Comparison of ENCODE assay signal across 6 cellular contexts in the genomic region with DNA sequence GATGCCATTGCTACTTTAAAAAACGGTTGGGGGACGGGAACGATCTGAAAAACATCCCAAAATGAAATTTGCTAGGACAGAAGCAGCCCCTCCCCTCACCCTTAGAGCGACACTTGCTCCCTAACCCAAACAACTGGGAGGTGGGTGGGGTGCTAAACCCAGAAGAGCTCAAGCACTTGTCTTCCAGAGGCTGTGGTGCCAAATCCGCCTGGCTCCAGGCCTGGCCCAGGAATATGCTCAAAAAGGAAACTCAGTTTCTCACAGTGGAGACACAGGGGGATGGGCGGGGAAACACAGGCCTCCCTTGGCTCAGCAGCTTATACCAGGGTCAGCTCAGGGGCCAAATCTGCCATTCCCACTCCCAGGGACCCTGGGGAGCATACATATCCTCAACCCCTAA. TPM values are rescaled to one million over a fixed set of nuclear protein-coding genes. Genes with fewer than 3 reads are reported as not detected.
DNase-seq lines count a peak whose midpoint lies in the region; ATAC-seq and TF ChIP-seq lines count a peak whose summit lies in the region.

No MANE protein-coding gene starts in this region.

- H3K27me3 Mint-ChIP-seq in stimulated activated naive CD8-positive, alpha-beta T cell treated with anti-CD3 and anti-CD28 coated beads, Interleukin-15, amount 100 ng/mL, for 72 hours: no peaks in the 10 kb centered on the region

- TF ChIP-seq POLR2A in Raji (IDR thresholded peaks at IDR 0.05; ENCODE audit: insufficient read depth, low read depth, low read length): 0 out of 2 replicates have a peak, but pooled peaks have one; percentile 12

- peak overlapping the region; percentile 87 to 100 for H3K4me3 Mint-ChIP-seq in stimulated activated naive CD8-positive, alpha-beta T cell treated with anti-CD3 and anti-CD28 coated beads, Interleukin-15, amount 100 ng/mL, for 72 hours

- no peak for ATAC-seq in stimulated activated naive CD8-positive, alpha-beta T cell treated with anti-CD3 and anti-CD28 coated beads, Interleukin-15, amount 100 ng/mL, for 72 hours

- no peaks in the 10 kb centered on the region for H3K9me3 Mint-ChIP-seq in stimulated activated naive CD8-positive, alpha-beta T cell treated with anti-CD3 and anti-CD28 coated beads, Interleukin-15, amount 100 ng/mL, for 72 hours

- H3K4me1 Mint-ChIP-seq in stimulated activated naive CD8-positive, alpha-beta T cell treated with anti-CD3 and anti-CD28 coated beads, Interleukin-15, amount 100 ng/mL, for 72 hours: peaks cover 92% of the 10 kb centered on the region

- H3K4me3 ChIP-seq in fibroblast of the aortic adventitia (ENCODE audit: low read depth, low read length): peak overlapping the region; percentile 85

- no peak overlapping the region for H3K27ac Mint-ChIP-seq in stimulated activated naive CD8-positive, alpha-beta T cell treated with anti-CD3 and anti-CD28 coated beads, Interleukin-15, amount 100 ng/mL, for 72 hours

- no peak for TF ChIP-seq CTCF in fibroblast of the aortic adventitia (IDR thresholded peaks at IDR 0.05; ENCODE audit: insufficient read depth, low read length)

- DNase-seq in fibroblast of the aortic adventitia (ENCODE audit: low read depth) (peak; percentile 30), MV-4-11 (lab: John Stamatoyannopoulos, UW) (no peak), NCI-H2196 treated with DMSO at 0.1 percent for 48 hours (lab: John Stamatoyannopoulos, UW; ENCODE audit: unreplicated experiment) (no peak), NCI-H526 (lab: John Stamatoyannopoulos, UW) (no peak)
- no peak for DNase-seq in stimulated activated naive CD8-positive, alpha-beta T cell treated with anti-CD3 and anti-CD28 coated beads, Interleukin-15, amount 100 ng/mL, for 72 hours

RNA-seq across cellular contexts. Expression of gene PBXIP1, which starts 0.7 kb away (rescaled TPM):
- 36.2 and 122 TPM in 2 replicates for total RNA-seq in fibroblast of the aortic adventitia (ENCODE audit: low replicate concordance)

RNA-seq across cellular contexts. Expression of gene PYGO2, which starts 5.0 kb away (rescaled TPM):
- 7.8 and 18.0 TPM in 2 replicates for total RNA-seq in fibroblast of the aortic adventitia (ENCODE audit: low replicate concordance)

RNA-seq across cellular contexts. Expression of gene SHC1, which starts 14.0 kb away (rescaled TPM):
- 111 and 167 TPM in 2 replicates for total RNA-seq in fibroblast of the aortic adventitia (ENCODE audit: low replicate concordance)

RNA-seq across cellular contexts. Expression of gene CKS1B, which starts 17.9 kb away (rescaled TPM):
- total RNA-seq in fibroblast of the aortic adventitia (ENCODE audit: low replicate concordance): 24.0 and 80.7 TPM in 2 replicates

RNA-seq across cellular contexts. Expression of gene PMVK, which starts 20.0 kb away (rescaled TPM):
- total RNA-seq in fibroblast of the aortic adventitia (ENCODE audit: low replicate concordance): 11.7 and 20.7 TPM in 2 replicates
